1 cellular context compared by ENCODE assay signal in the genomic region with DNA sequence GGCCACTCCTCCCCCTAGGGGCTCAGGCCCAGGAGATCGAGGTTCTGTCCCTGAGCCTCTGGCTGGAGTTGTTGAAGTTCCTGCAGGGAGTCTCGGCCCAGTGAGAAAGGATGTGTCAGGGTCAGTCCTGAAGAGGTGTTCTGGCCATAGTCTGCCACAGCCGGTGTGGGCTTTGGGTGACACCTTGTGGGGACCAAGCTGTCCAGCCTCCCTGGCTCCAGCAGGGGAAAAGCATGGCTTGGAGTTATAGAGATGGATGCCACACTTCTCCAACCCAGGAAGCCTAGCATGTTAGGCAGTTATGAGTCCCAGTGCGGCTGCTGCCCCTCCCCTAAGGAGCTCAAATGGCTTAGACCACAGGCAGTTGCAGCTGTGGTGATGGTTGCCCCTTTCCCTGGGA.
TF ChIP-seq lines count a peak whose summit lies in the region.

No MANE protein-coding gene starts in this region.

TF ChIP-seq in liver, 16 proteins besides CTCF, POLR2A, EP300 and RAD21 (continued from another document):
- TF ChIP-seq, protein P1, sequence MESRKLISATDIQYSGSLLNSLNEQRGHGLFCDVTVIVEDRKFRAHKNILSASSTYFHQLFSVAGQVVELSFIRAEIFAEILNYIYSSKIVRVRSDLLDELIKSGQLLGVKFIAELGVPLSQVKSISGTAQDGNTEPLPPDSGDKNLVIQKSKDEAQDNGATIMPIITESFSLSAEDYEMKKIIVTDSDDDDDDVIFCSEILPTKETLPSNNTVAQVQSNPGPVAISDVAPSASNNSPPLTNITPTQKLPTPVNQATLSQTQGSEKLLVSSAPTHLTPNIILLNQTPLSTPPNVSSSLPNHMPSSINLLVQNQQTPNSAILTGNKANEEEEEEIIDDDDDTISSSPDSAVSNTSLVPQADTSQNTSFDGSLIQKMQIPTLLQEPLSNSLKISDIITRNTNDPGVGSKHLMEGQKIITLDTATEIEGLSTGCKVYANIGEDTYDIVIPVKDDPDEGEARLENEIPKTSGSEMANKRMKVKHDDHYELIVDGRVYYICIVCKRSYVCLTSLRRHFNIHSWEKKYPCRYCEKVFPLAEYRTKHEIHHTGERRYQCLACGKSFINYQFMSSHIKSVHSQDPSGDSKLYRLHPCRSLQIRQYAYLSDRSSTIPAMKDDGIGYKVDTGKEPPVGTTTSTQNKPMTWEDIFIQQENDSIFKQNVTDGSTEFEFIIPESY (IDR thresholded peaks at IDR 0.05) = no peak
- TF ChIP-seq, protein P2, sequence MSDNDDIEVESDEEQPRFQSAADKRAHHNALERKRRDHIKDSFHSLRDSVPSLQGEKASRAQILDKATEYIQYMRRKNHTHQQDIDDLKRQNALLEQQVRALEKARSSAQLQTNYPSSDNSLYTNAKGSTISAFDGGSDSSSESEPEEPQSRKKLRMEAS (IDR thresholded peaks at IDR 0.05) = no peak
- TF ChIP-seq YY1 (IDR thresholded peaks at IDR 0.05) = no peak
